In genomic region chr1:157490337-157491165, GRCh38 we compare ENCODE assay signal across 8 cellular contexts.
DNase-seq lines count a peak whose midpoint lies in the region; ATAC-seq, FAIRE-seq and TF ChIP-seq lines count a peak whose summit lies in the region.

No MANE protein-coding gene starts in this region.

- no peak overlapping the region for H3K27ac ChIP-seq in endodermal cell (ENCODE audit: low read depth, low read length)

- POLR2A ChIA-PET in activated CD4-positive, alpha-beta T cell treated with anti-CD3 and anti-CD28 coated beads for 36 hours (lab: Charles Lee), result no interaction called here

- peaks cover 7% of the 10 kb centered on the region for H3K9me3 ChIP-seq in endodermal cell (ENCODE audit: control insufficient read depth, low read length)

- H3K4me1 ChIP-seq in endodermal cell (ENCODE audit: control insufficient read depth, insufficient read depth, low read length), result peaks cover 6% of the 10 kb centered on the region

- FAIRE-seq in GM18507 (lab: Jason Lieb, UNC), result peak; percentile 72

- DNase-seq in ACHN, result peak; percentile 71
- DNase-seq in GM18507 (ENCODE audit: extremely low spot score, insufficient read length, low read depth), result no peak
- peak; percentile 13 for DNase-seq in NCI-H2196 treated with DMSO at 0.1 percent for 48 hours (lab: John Stamatoyannopoulos, UW; ENCODE audit: unreplicated experiment)
- peak; percentile 83 for DNase-seq in activated CD4-positive, alpha-beta T cell treated with anti-CD3 and anti-CD28 coated beads for 36 hours
- peak; percentile 96 for DNase-seq in endodermal cell
- peak; percentile 77 for DNase-seq in mucosa of gallbladder (ENCODE audit: low spot score)
- DNase-seq in stimulated activated naive CD8-positive, alpha-beta T cell treated with anti-CD3 and anti-CD28 coated beads, Interleukin-15, Interleukin-2, amounts not matched to agents 100 U/mL and 50 U/mL, for 24 hours, result peak; percentile 78

- 58 to 60% methylated on average over 13 to 17 of the region's 18 CpGs for WGBS in endodermal cell (ENCODE audit: insufficient coverage in 1 of 2, insufficient read length in 1 of 2), 2 experiments

- peaks cover 20% of the 10 kb centered on the region for H3K27me3 Mint-ChIP-seq in activated CD4-positive, alpha-beta T cell treated with anti-CD3 and anti-CD28 coated beads for 36 hours
- peaks cover 7% of the 10 kb centered on the region for H3K27me3 Mint-ChIP-seq in endodermal cell (ENCODE audit: insufficient read depth)

- no peak for ATAC-seq in activated CD4-positive, alpha-beta T cell treated with anti-CD3 and anti-CD28 coated beads for 36 hours
- ATAC-seq in stimulated activated naive CD8-positive, alpha-beta T cell treated with anti-CD3 and anti-CD28 coated beads, Interleukin-15, Interleukin-2, amounts not matched to agents 100 U/mL and 50 U/mL, for 24 hours, result no peak
- ATAC-seq in HG02840 (IDR thresholded peaks at IDR 0.05; ENCODE audit: low FRiP score, unreplicated experiment), result no peak

- H3K9ac ChIP-seq in endodermal cell (ENCODE audit: extremely low read depth, low read length, poor library complexity, severe bottlenecking), result no peak overlapping the region

- no peaks in the 10 kb centered on the region for H3K36me3 ChIP-seq in endodermal cell (ENCODE audit: control insufficient read depth, insufficient read depth, low read length)

- intact Hi-C loops in activated CD4-positive, alpha-beta T cell treated with anti-CD3 and anti-CD28 coated beads for 36 hours (cut with DNase I, micrococcal nuclease), result loop anchor here in 1 of 2 experiments (1.0 to 10.0 kb wide), 2 partner anchors 120 to 396 kb away; partner anchors contain the start of gene ETV3L

- H3K4me3 Mint-ChIP-seq in activated CD4-positive, alpha-beta T cell treated with anti-CD3 and anti-CD28 coated beads for 36 hours, result no peak overlapping the region
- H3K4me3 Mint-ChIP-seq in endodermal cell, result no peak overlapping the region

- no peaks in the 10 kb centered on the region for H3K27me3 ChIP-seq in endodermal cell (ENCODE audit: control insufficient read depth, insufficient read depth, low read length, poor library complexity, severe bottlenecking)

- H3K27ac Mint-ChIP-seq in activated CD4-positive, alpha-beta T cell treated with anti-CD3 and anti-CD28 coated beads for 36 hours, result no peak overlapping the region
- no peak overlapping the region for H3K27ac Mint-ChIP-seq in endodermal cell

- no peaks in the 10 kb centered on the region for H3K36me3 Mint-ChIP-seq in activated CD4-positive, alpha-beta T cell treated with anti-CD3 and anti-CD28 coated beads for 36 hours (ENCODE audit: low read depth)
- no peaks in the 10 kb centered on the region for H3K36me3 Mint-ChIP-seq in endodermal cell (ENCODE audit: low read depth)

- no peaks in the 10 kb centered on the region for H3K9me3 Mint-ChIP-seq in activated CD4-positive, alpha-beta T cell treated with anti-CD3 and anti-CD28 coated beads for 36 hours (ENCODE audit: low read depth)
- peaks cover 4% of the 10 kb centered on the region for H3K9me3 Mint-ChIP-seq in endodermal cell

- in situ Hi-C loops in ACHN (cut with HindIII; ENCODE audit: low pct_ligation_motif_present, low pct_unique_long_range_greater_than_20kb, low sequenced_read_pairs), result no loop called here

- TF ChIP-seq CTCF in endodermal cell (conservative IDR thresholded peaks at IDR 0.05), result peak; percentile 87

- H3K4me3 ChIP-seq in endodermal cell (ENCODE audit: low read length), result no peak overlapping the region

- CTCF ChIA-PET in activated CD4-positive, alpha-beta T cell treated with anti-CD3 and anti-CD28 coated beads for 36 hours (lab: Charles Lee), result interaction anchor here (0.7 to 1.0 kb wide), 3 partner anchors 9 to 115 kb away, joined by 3 read pairs; no protein-coding TSS in a partner anchor

- no peaks in the 10 kb centered on the region for H3K4me1 Mint-ChIP-seq in activated CD4-positive, alpha-beta T cell treated with anti-CD3 and anti-CD28 coated beads for 36 hours
- peaks cover 6% of the 10 kb centered on the region for H3K4me1 Mint-ChIP-seq in endodermal cell
